ENCODE assay signal across 9 cellular contexts in genomic region chr9:128912270-128912853, GRCh38. TPM values are rescaled to one million over a fixed set of nuclear protein-coding genes. Genes with fewer than 3 reads are reported as not detected.
DNase-seq lines count a peak whose midpoint lies in the region; ATAC-seq and TF ChIP-seq lines count a peak whose summit lies in the region.
"Had no signal": no experiment of that assay in that cellular context is flagged by ENCODE, and none has a peak within 500 bp of the region (broad histone marks: within the 10 kb centered on the region; RNA-seq: fewer than 3 reads in every experiment).

No MANE protein-coding gene starts in this region.

- intact Hi-C loops in body of pancreas (cut with DNase I) (no loop called here), left lung (cut with DNase I) (no loop called here)

- peaks cover 15% of the 10 kb centered on the region for H3K36me3 Mint-ChIP-seq in type B pancreatic cell

- peak overlapping the region; percentile 3 to 42 (median 23) for H3K27ac ChIP-seq in body of pancreas
- peak overlapping the region; percentile 80 to 91 for H3K27ac ChIP-seq in left lung

- ATAC-seq in body of pancreas (no peak), left lung (peak; percentile 68)

- peaks cover 21% of the 10 kb centered on the region for H3K4me1 Mint-ChIP-seq in type B pancreatic cell (ENCODE audit: unreplicated experiment)

- TF ChIP-seq POLR2A in body of pancreas (IDR thresholded peaks at IDR 0.05): no peak

- H3K9me3 Mint-ChIP-seq in type B pancreatic cell: no peaks in the 10 kb centered on the region
- H3K9me3 Mint-ChIP-seq: activated B cell treated with CpG ODN at 0.5 μM for 24 hours had no signal

- peak; percentile 24 for DNase-seq in activated naive CD4-positive, alpha-beta T cell treated with Interleukin-2 at 50 U/mL for 16 hours
- no peak for DNase-seq in activated naive CD4-positive, alpha-beta T cell (lab: John Stamatoyannopoulos, UW)
- DNase-seq in body of pancreas (no peak), left lung (peak; percentile 73 to 82), type B pancreatic cell (ENCODE audit: extremely low spot score, unreplicated experiment) (no peak), NCI-H748 treated with DMSO at 0.1 percent for 48 hours (lab: John Stamatoyannopoulos, UW) (no peak), NCI-H82 treated with DMSO at 0.1 percent for 48 hours (lab: John Stamatoyannopoulos, UW; ENCODE audit: unreplicated experiment) (no peak), mesenteric fat pad (ENCODE audit: low spot score) (no peak)
- DNase-seq: activated B cell treated with CpG ODN at 0.5 μM for 24 hours had no signal

- H3K27ac Mint-ChIP-seq in type B pancreatic cell: peak overlapping the region; percentile 85
- H3K27ac Mint-ChIP-seq: activated B cell treated with CpG ODN at 0.5 μM for 24 hours had no signal

- H3K9me3 ChIP-seq in body of pancreas: no peaks in the 10 kb centered on the region
- no peaks in the 10 kb centered on the region for H3K9me3 ChIP-seq in left lung

- WGBS in body of pancreas, 2 donors: 74 to 76% methylated on average over 15 of the region's 15 CpGs

- no peak overlapping the region for H3K4me3 ChIP-seq in body of pancreas
- peak overlapping the region in 1 of 2 donors; percentile 23 for H3K4me3 ChIP-seq in left lung

- peaks cover 64% of the 10 kb centered on the region for H3K4me1 ChIP-seq in body of pancreas
- H3K4me1 ChIP-seq in left lung: peaks cover 43 to 82% of the 10 kb centered on the region in 2 donors

- H3K27me3 ChIP-seq in body of pancreas: no peaks in the 10 kb centered on the region
- H3K27me3 ChIP-seq in left lung: no peaks in the 10 kb centered on the region

- peaks cover 6 to 11% of the 10 kb centered on the region in 2 donors for H3K36me3 ChIP-seq in body of pancreas (replicated peaks in 1 of 2; ENCODE audit: insufficient read depth in 1 of 2, low read depth in 2 of 2)
- H3K36me3 ChIP-seq in left lung: peaks cover 0 to 65% of the 10 kb centered on the region in 2 donors

- TF ChIP-seq CTCF in body of pancreas (IDR thresholded peaks at IDR 0.05): no peak
- TF ChIP-seq CTCF in left lung (IDR thresholded peaks at IDR 0.05): no peak
- TF ChIP-seq CTCF in type B pancreatic cell (conservative IDR thresholded peaks at IDR 0.05): no peak

- H3K27me3 Mint-ChIP-seq in type B pancreatic cell: no peaks in the 10 kb centered on the region
- H3K27me3 Mint-ChIP-seq: activated B cell treated with CpG ODN at 0.5 μM for 24 hours had no signal

- peak overlapping the region; percentile 56 for H3K4me3 Mint-ChIP-seq in type B pancreatic cell
- H3K4me3 Mint-ChIP-seq: activated B cell treated with CpG ODN at 0.5 μM for 24 hours had no signal

RNA-seq across cellular contexts. Expression of gene PHYHD1, which starts 8.4 kb away (rescaled TPM):
- total RNA-seq in body of pancreas (10 to 100 TPM; 48.8 to 65.3 TPM), left lung (10 to 100 TPM; 32.6 to 49.4 TPM), type B pancreatic cell (ENCODE audit: low replicate concordance) (10.0 and 14.3 TPM in 2 replicates), mesenteric fat pad (13.6 TPM)

RNA-seq across cellular contexts. Expression of gene LRRC8A, which starts 30.4 kb away (rescaled TPM):
- 10 to 100 TPM; 21.0 to 23.7 TPM for total RNA-seq in body of pancreas
- total RNA-seq in left lung: 10 to 100 TPM; 61.9 to 70.6 TPM
- total RNA-seq in type B pancreatic cell (ENCODE audit: low replicate concordance): 33.2 and 38.2 TPM in 2 replicates
- 40.5 TPM for total RNA-seq in mesenteric fat pad

RNA-seq across cellular contexts. Expression of gene KYAT1, which starts 30.6 kb away (rescaled TPM):
- 1 to 10 TPM; 2.6 to 4.3 TPM for total RNA-seq in body of pancreas
- total RNA-seq in left lung: 1 to 10 TPM; 6.2 to 7.4 TPM
- total RNA-seq in type B pancreatic cell (ENCODE audit: low replicate concordance): 4.0 and 11.5 TPM in 2 replicates
- 3.8 TPM for total RNA-seq in mesenteric fat pad

RNA-seq across cellular contexts. Expression of gene DOLK, which starts 35.0 kb away (rescaled TPM):
- total RNA-seq in body of pancreas (10 to 100 TPM in 1 of 2 donors, 1 to 10 TPM in 1; 8.0 to 12.2 TPM), left lung (10 to 100 TPM; 14.9 to 19.4 TPM), type B pancreatic cell (ENCODE audit: low replicate concordance) (18.8 and 21.6 TPM in 2 replicates), mesenteric fat pad (16.7 TPM)

RNA-seq across cellular contexts. Expression of gene NUP188, which starts 35.1 kb away (rescaled TPM):
- total RNA-seq in body of pancreas (10 to 100 TPM; 15.2 to 18.9 TPM), left lung (10 to 100 TPM; 42.6 to 60.9 TPM), type B pancreatic cell (ENCODE audit: low replicate concordance) (36.4 and 63.7 TPM in 2 replicates), mesenteric fat pad (50.6 TPM)

Comparison
In these comparisons a context has a peak if more than half of its experiments do, and no peak if none do; other contexts are left out.
1. DNase-seq: peak in activated naive CD4-positive, alpha-beta T cell treated with Interleukin-2 at 50 U/mL for 16 hours (single experiment) and left lung (2 of 2); none in activated naive CD4-positive, alpha-beta T cell (0 of 4), body of pancreas (0 of 4), type B pancreatic cell (single experiment), NCI-H748 treated with DMSO at 0.1 percent for 48 hours (single experiment), NCI-H82 treated with DMSO at 0.1 percent for 48 hours (single experiment) and mesenteric fat pad (single experiment).